ENCODE assay signal across 15 cellular contexts in the genomic region with DNA sequence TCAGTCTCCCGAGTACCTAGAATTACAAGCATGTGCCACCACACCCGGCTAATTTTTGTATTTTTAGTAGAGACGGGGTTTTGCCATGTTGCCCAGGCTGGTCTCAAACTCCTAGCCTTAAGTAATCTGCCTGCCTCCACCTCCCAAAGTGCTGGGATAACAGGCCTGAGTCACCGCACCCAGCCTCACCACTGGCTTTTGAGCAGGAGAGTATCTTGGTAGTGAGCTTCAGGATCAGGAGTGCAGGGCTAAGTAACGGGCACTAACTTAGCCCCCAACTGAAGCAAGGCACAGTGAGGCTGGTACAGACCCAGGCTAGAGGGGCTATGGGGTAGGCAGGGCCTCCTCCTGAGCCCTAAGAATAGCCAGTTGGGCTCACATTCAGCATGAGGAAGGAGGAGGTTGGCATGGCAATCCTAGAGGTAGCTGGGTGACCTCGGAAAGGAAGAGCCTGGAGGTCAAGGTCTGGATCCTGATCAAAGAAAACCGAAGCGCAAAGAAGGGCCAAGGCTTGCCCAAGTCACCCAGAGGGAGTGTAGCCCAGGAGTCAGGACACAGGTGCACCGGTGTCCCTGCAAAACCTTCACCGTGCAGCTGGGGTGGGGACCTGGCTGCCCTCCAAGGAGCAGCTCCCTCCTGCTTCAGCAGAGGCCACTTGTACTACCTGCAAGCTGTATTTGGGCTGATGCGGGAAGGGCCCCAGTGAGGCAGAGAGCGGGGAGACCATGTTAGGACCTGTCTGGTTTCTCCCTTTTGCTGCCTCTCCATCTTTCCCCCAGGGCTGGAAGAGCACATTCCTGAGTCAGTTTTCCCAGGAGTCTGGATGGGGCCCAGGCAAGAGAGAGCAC. TPM values are rescaled to one million over a fixed set of nuclear protein-coding genes. Genes with fewer than 3 reads are reported as not detected.
DNase-seq lines count a peak whose midpoint lies in the region; ATAC-seq and TF ChIP-seq lines count a peak whose summit lies in the region.
"Had no signal": no experiment of that assay in that cellular context is flagged by ENCODE, and none has a peak within 500 bp of the region (broad histone marks: within the 10 kb centered on the region; RNA-seq: fewer than 3 reads in every experiment).

No MANE protein-coding gene starts in this region.

- no peaks in the 10 kb centered on the region for H3K9me2 ChIP-seq in SK-N-SH

- H3K9me3 ChIP-seq in SK-N-SH (no peaks in the 10 kb centered on the region), neuronal stem cell (replicated peaks in 1 of 2; ENCODE audit: control insufficient read depth in 2 of 2, insufficient read depth in 1 of 2, low read depth in 1 of 2, low read length in 2 of 2) (no peaks in the 10 kb centered on the region)
- H3K9me3 ChIP-seq: A549, tibial artery had no signal

- peak overlapping the region; percentile 65 for H3K18ac ChIP-seq in neuronal stem cell (ENCODE audit: low read length)

- H3K27ac Mint-ChIP-seq in central memory CD8-positive, alpha-beta T cell (ENCODE audit: low read depth): peak overlapping the region; percentile 93

- H2BK5ac ChIP-seq in neuronal stem cell (ENCODE audit: low read length): no peak overlapping the region

- WGBS in SK-N-SH (ENCODE audit: low lambda C conversion rate): 84% methylated on average over 10 of the region's 12 CpGs
- no CpG with 5 or more reads among the region's 12 CpGs for WGBS in neuronal stem cell (ENCODE audit: extremely low coverage in 2 of 2, insufficient read length in 2 of 2, insufficient replicate concordance in 1 of 2), 2 donors

- POLR2A ChIA-PET in SK-N-SH (lab: Yijun Ruan, JAX): no interaction called here

- no peak overlapping the region for H3K4me2 ChIP-seq in SK-N-SH
- H3K4me2 ChIP-seq in neuronal stem cell (ENCODE audit: insufficient read depth, low read length, poor library complexity, severe bottlenecking): no peak overlapping the region
- H3K4me2 ChIP-seq: A549 had no signal

- H3K23ac ChIP-seq in neuronal stem cell (ENCODE audit: low read depth, low read length, poor library complexity): no peak overlapping the region

- peaks cover 16% of the 10 kb centered on the region for H3K36me3 Mint-ChIP-seq in central memory CD8-positive, alpha-beta T cell (ENCODE audit: insufficient read depth)
- H3K36me3 Mint-ChIP-seq: IgD-negative memory B cell had no signal

- in situ Hi-C loops in GM13976 (cut with MboI; ENCODE audit: low sequenced_read_pairs, unreplicated experiment): no loop called here

- H3K14ac ChIP-seq in neuronal stem cell (ENCODE audit: low read length): no peak overlapping the region

- no peaks in the 10 kb centered on the region for H4K20me1 ChIP-seq in SK-N-SH (ENCODE audit: insufficient read depth)

- no peak overlapping the region for H4K91ac ChIP-seq in neuronal stem cell (ENCODE audit: low read depth, low read length, poor library complexity)

- H2AFZ ChIP-seq in SK-N-SH (ENCODE audit: low read depth): no peak overlapping the region
- H2AFZ ChIP-seq in neuronal stem cell (ENCODE audit: low read length): peak overlapping the region; percentile 37

- peak overlapping the region; percentile 76 for H2AK5ac ChIP-seq in neuronal stem cell (ENCODE audit: low read depth, low read length)

- H3K4ac ChIP-seq in neuronal stem cell (ENCODE audit: low read length): no peak overlapping the region

- H3K4me1 ChIP-seq in SK-N-SH (ENCODE audit: control insufficient read depth in 1 of 2, insufficient read depth in 2 of 2, low read depth in 1 of 2, low read length in 1 of 2) (peaks cover 0 to 5% of the 10 kb centered on the region in 2 experiments; a peak in 1 of 4 replicates), neuronal stem cell (ENCODE audit: control insufficient read depth in 2 of 2, insufficient read depth in 1 of 2, low read depth in 1 of 2, low read length in 2 of 2) (peaks cover 5 to 16% of the 10 kb centered on the region in 2 donors)

- DNase-seq in SK-N-SH (peak; percentile 10), GM13976 (ENCODE audit: low spot score) (peak; percentile 7), neuronal stem cell (ENCODE audit: low spot score) (no peak), NCI-H1048 (lab: John Stamatoyannopoulos, UW) (no peak)
- DNase-seq in central memory CD8-positive, alpha-beta T cell (ENCODE audit: low spot score in 2 of 2): no peak
- DNase-seq: DMS 273 treated with DMSO at 0.1 percent for 48 hours; NCI-H187; NK-92 treated with Interleukin-12 subunit alpha and Interleukin-12 subunit beta, amount 100 ng/mL, for 24 hours had no signal

- no peak overlapping the region for H3K9ac ChIP-seq in SK-N-SH
- no peak overlapping the region for H3K9ac ChIP-seq in neuronal stem cell (ENCODE audit: low read depth, low read length, poor library complexity)

- no peak overlapping the region for H2BK120ac ChIP-seq in neuronal stem cell (ENCODE audit: low read depth, low read length)

- H3K79me2 ChIP-seq in SK-N-SH (ENCODE audit: insufficient read depth): no peaks in the 10 kb centered on the region

- no peak overlapping the region for H4K8ac ChIP-seq in neuronal stem cell (ENCODE audit: low read depth, low read length)

- H3F3A ChIP-seq in SK-N-SH (replicated peaks; ENCODE audit: insufficient read depth): peaks cover 4% of the 10 kb centered on the region

- H3K36me3 ChIP-seq in SK-N-SH (replicated peaks in 1 of 2; ENCODE audit: control insufficient read depth in 1 of 2, insufficient read depth in 2 of 2, low read length in 1 of 2): no peaks in the 10 kb centered on the region
- no peaks in the 10 kb centered on the region for H3K36me3 ChIP-seq in neuronal stem cell (replicated peaks in 1 of 2; ENCODE audit: control insufficient read depth in 2 of 2, insufficient read depth in 2 of 2, low read length in 2 of 2)
- H3K36me3 ChIP-seq: tibial artery had no signal

- no peak overlapping the region for H3K27ac ChIP-seq in SK-N-SH (ENCODE audit: low read depth in 2 of 2, low read length in 1 of 2)
- H3K27ac ChIP-seq in neuronal stem cell (replicated peaks; ENCODE audit: low read length): no peak overlapping the region
- H3K27ac ChIP-seq: A549, tibial artery had no signal

- H3K9me3 Mint-ChIP-seq in central memory CD8-positive, alpha-beta T cell: no peaks in the 10 kb centered on the region
- H3K9me3 Mint-ChIP-seq: IgD-negative memory B cell had no signal

- H2BK15ac ChIP-seq in neuronal stem cell (ENCODE audit: low read length): no peak overlapping the region

- CTCF ChIA-PET in SK-N-SH (lab: Yijun Ruan, JAX): interaction anchor here (0.5 to 1.0 kb wide), 4 partner anchors 9 to 692 kb away, joined by 3 to 6 read pairs (median 4); no protein-coding TSS in a partner anchor

- no peaks in the 10 kb centered on the region; the same call in 1 of the 2 replicates for H3K27me3 ChIP-seq in SK-N-SH (ENCODE audit: insufficient read depth)
- peaks cover 0 to 27% (median 0%) of the 10 kb centered on the region in 3 experiments for H3K27me3 ChIP-seq in neuronal stem cell (ENCODE audit: control insufficient read depth in 3 of 3, insufficient read depth in 3 of 3, low read depth in 1 of 3, low read length in 3 of 3)
- H3K27me3 ChIP-seq: tibial artery had no signal

- no peak for TF ChIP-seq CTCF in SK-N-SH (IDR thresholded peaks at IDR 0.05)
- TF ChIP-seq CTCF in GM13976 (IDR thresholded peaks at IDR 0.05; ENCODE audit: borderline replicate concordance, control extremely low read depth, extremely low read depth, insufficient read depth, missing control alignments): no peak

- peaks cover 80% of the 10 kb centered on the region for H3K4me1 Mint-ChIP-seq in central memory CD8-positive, alpha-beta T cell

- ATAC-seq in SK-N-SH treated with all-trans-retinoic acid at 6 μM for 48 hours (no peak), GM18519 (IDR thresholded peaks at IDR 0.05; ENCODE audit: low FRiP score, unreplicated experiment) (no peak), HG03457 (IDR thresholded peaks at IDR 0.05; ENCODE audit: unreplicated experiment) (no peak)
- ATAC-seq in central memory CD8-positive, alpha-beta T cell (replicated peaks; ENCODE audit: extremely low read depth, poor library complexity, severe bottlenecking): no peak
- ATAC-seq: HCT116 had no signal

- no peak for TF ChIP-seq EP300 in SK-N-SH (IDR thresholded peaks at IDR 0.05; ENCODE audit: borderline replicate concordance in 1 of 2, low read depth in 1 of 2, low read length in 1 of 2)

- H3K4me3 ChIP-seq in SK-N-SH (ENCODE audit: low read depth in 2 of 2, low read length in 1 of 2): no peak overlapping the region
- H3K4me3 ChIP-seq in neuronal stem cell (ENCODE audit: low read length in 2 of 2): no peak overlapping the region
- H3K4me3 ChIP-seq: A549, tibial artery had no signal

- H3K4me3 Mint-ChIP-seq in central memory CD8-positive, alpha-beta T cell: peak overlapping the region; percentile 92

- H2BK12ac ChIP-seq in neuronal stem cell (ENCODE audit: low read length): no peak overlapping the region

- TF ChIP-seq RAD21 in SK-N-SH (IDR thresholded peaks at IDR 0.05; ENCODE audit: low read length): no peak

- H3K27me3 Mint-ChIP-seq in central memory CD8-positive, alpha-beta T cell: no peaks in the 10 kb centered on the region

- no peaks in the 10 kb centered on the region for H3K79me1 ChIP-seq in neuronal stem cell (ENCODE audit: low read depth, low read length)

TF ChIP-seq in SK-N-SH, 30 proteins besides CTCF, POLR2A, EP300 and RAD21 (continues in another document):
- no peak for TF ChIP-seq MXI1 (IDR thresholded peaks at IDR 0.05; ENCODE audit: low read depth, low read length)
- TF ChIP-seq, protein P1, sequence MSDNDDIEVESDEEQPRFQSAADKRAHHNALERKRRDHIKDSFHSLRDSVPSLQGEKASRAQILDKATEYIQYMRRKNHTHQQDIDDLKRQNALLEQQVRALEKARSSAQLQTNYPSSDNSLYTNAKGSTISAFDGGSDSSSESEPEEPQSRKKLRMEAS (IDR thresholded peaks at IDR 0.05; ENCODE audit: low read depth): no peak

TF ChIP-seq in SK-N-SH treated with all-trans-retinoic acid at 6 μM for 48 hours, 23 proteins besides CTCF, POLR2A, EP300 and RAD21 (continues in another document):
- no peak for TF ChIP-seq TOX (CRISPR knock-in tag; IDR thresholded peaks at IDR 0.05; ENCODE audit: borderline replicate concordance)
- TF ChIP-seq ZC3H10 (CRISPR knock-in tag; IDR thresholded peaks at IDR 0.05): no peak
- TF ChIP-seq BACH2 (CRISPR knock-in tag; IDR thresholded peaks at IDR 0.05; ENCODE audit: borderline replicate concordance): no peak
- no peak for TF ChIP-seq GLIS3 (CRISPR knock-in tag; IDR thresholded peaks at IDR 0.05)

RNA-seq across cellular contexts. Expression of a gene that starts 1.3 kb away (rescaled TPM):
- polyA plus RNA-seq in SK-N-SH (2012; rRNA removed): 0.02 and 0.03 TPM in 2 replicates
- polyA plus RNA-seq in SK-N-SH (2012; cell fraction: cytosol; rRNA removed): under 0.01 TPM in 2 replicates
- 0.04 and 0.05 TPM in 2 replicates for polyA plus RNA-seq in SK-N-SH (2012; cell fraction: nucleus; rRNA removed)
- 1.7 TPM for polyA plus RNA-seq in neuronal stem cell (2013, experiment 1 of 2)
- polyA plus RNA-seq in neuronal stem cell (2013, experiment 2 of 2): 1.7 TPM

RNA-seq across cellular contexts. Expression of a gene that starts 4.8 kb away (rescaled TPM):
- 17.5 and 26.2 TPM in 2 replicates for polyA plus RNA-seq in SK-N-SH (2012; rRNA removed)
- 13.1 and 17.1 TPM in 2 replicates for polyA plus RNA-seq in SK-N-SH (2012; cell fraction: cytosol; rRNA removed)
- 20.7 and 31.8 TPM in 2 replicates for polyA plus RNA-seq in SK-N-SH (2012; cell fraction: nucleus; rRNA removed)
- 6.4 TPM for polyA plus RNA-seq in neuronal stem cell (2013, experiment 1 of 2)
- 6.3 TPM for polyA plus RNA-seq in neuronal stem cell (2013, experiment 2 of 2)

RNA-seq across cellular contexts. Expression of a gene that starts 54.8 kb away (rescaled TPM):
- 28.4 and 36.9 TPM in 2 replicates for polyA plus RNA-seq in SK-N-SH (2012; rRNA removed)
- polyA plus RNA-seq in SK-N-SH (2012; cell fraction: cytosol; rRNA removed): 15.8 and 25.8 TPM in 2 replicates
- 45.1 and 47.5 TPM in 2 replicates for polyA plus RNA-seq in SK-N-SH (2012; cell fraction: nucleus; rRNA removed)
- polyA plus RNA-seq in neuronal stem cell (2013, experiment 1 of 2): 17.3 TPM
- polyA plus RNA-seq in neuronal stem cell (2013, experiment 2 of 2): 15.7 TPM

Comparison
In these comparisons a context has a peak if more than half of its experiments do, and no peak if none do; other contexts are left out.
1. DNase-seq: peak in SK-N-SH (single experiment) and GM13976 (single experiment); none in central memory CD8-positive, alpha-beta T cell (0 of 2), neuronal stem cell (single experiment) and NCI-H1048 (single experiment).